In the genomic region with DNA sequence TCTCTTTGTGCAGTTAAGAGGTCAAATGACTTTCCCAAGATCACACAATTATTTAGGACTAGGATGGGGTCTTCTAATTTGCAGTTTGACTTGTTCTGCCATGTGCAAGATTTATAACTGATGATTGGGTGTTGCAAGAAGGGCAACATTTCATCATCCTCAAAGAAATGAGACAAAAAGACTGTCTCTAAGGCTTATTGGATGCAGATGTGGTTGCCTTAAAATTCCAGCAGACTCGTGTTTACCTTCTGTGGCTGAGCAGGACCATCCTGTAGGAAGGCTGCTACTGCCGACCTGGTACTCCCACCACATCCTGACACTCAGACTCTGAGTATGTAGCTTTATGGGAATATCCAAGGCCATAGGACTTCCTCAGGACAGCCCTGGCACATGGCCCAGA, we compare ENCODE assay signal across 21 cellular contexts.
DNase-seq lines count a peak whose midpoint lies in the region; ATAC-seq, FAIRE-seq and TF ChIP-seq lines count a peak whose summit lies in the region.
"Had no signal": no experiment of that assay in that cellular context is flagged by ENCODE, and none has a peak within 500 bp of the region (broad histone marks: within the 10 kb centered on the region; RNA-seq: fewer than 3 reads in every experiment).

No MANE protein-coding gene starts in this region.

- no peak for TF ChIP-seq EP300 in ovary (IDR thresholded peaks at IDR 0.05)

- H3K4me1 ChIP-seq in ovary (ENCODE audit: insufficient read depth), result no peaks in the 10 kb centered on the region

- 20 to 36% (median 21%) methylated on average over 2 of the region's 2 CpGs for WGBS in ovary, 3 donors

- CTCF ChIA-PET in AG04450 (lab: Charles Lee), result interaction anchor here (0.6 to 6.4 kb wide), 3 partner anchors 11 to 1945 kb away, joined by 3 to 54 read pairs (median 4); no protein-coding TSS in a partner anchor

- H3K27me3 ChIP-seq in AG04450 (ENCODE audit: control insufficient read depth, insufficient read depth, low read length) (no peaks in the 10 kb centered on the region), ovary (no peaks in the 10 kb centered on the region)

- no peak for TF ChIP-seq CTCF in AG04450 (IDR thresholded peaks at IDR 0.05; ENCODE audit: low read depth, low read length)
- TF ChIP-seq CTCF in fibroblast of pulmonary artery (IDR thresholded peaks at IDR 0.05; ENCODE audit: low read length, missing control alignments), result no peak
- no peak for TF ChIP-seq CTCF in ovary (IDR thresholded peaks at IDR 0.05)

- H3K4me3 ChIP-seq in AG04450 (ENCODE audit: low read depth, low read length) (no peak overlapping the region), fibroblast of pulmonary artery (replicated peaks; ENCODE audit: low read depth, low read length) (no peak overlapping the region), ovary (no peak overlapping the region)
- H3K4me3 ChIP-seq: GM12878 had no signal

- intact Hi-C loops in ovary (cut with DNase I), result no loop called here

- TF ChIP-seq POLR2A in ovary (IDR thresholded peaks at IDR 0.05), result no peak

- FAIRE-seq in GM18507 (lab: Jason Lieb, UNC), result peak; percentile 26
- FAIRE-seq: A204.1, frontal cortex, GM12878 had no signal

- no peak for ATAC-seq in GM18907 (IDR thresholded peaks at IDR 0.05; ENCODE audit: unreplicated experiment)
- ATAC-seq in HG02981 (IDR thresholded peaks at IDR 0.05; ENCODE audit: unreplicated experiment), result no peak
- ATAC-seq: activated CD8-positive, alpha-beta memory T cell treated with anti-CD3 and anti-CD28 coated beads, Interleukin-2, amount 10 ng/mL, durations not matched to agents 7 days and 5 days; GM12878; stimulated activated naive CD8-positive, alpha-beta T cell treated with anti-CD3 and anti-CD28 coated beads, Interleukin-15, amount 100 ng/mL, for 72 hours had no signal

- peak overlapping the region; percentile 42 for H3K27ac ChIP-seq in AG04450 (ENCODE audit: low read depth, low read length)
- H3K27ac ChIP-seq in ovary, result no peak overlapping the region

- DNase-seq in AG04450 (ENCODE audit: low read depth, low spot score) (peak; percentile 39), GM18507 (ENCODE audit: extremely low spot score, insufficient read length, low read depth) (no peak), NCI-H226 (peak; percentile 59), fibroblast of pulmonary artery (ENCODE audit: low read depth) (peak; percentile 27), ovary (no peak)
- DNase-seq in activated CD4-positive, alpha-beta T cell treated with anti-CD3 and anti-CD28 coated beads, Interleukin-2, amount 50 U/mL, for 4 hours, result no peak
- DNase-seq: activated CD4-positive, alpha-beta T cell treated with anti-CD3 and anti-CD28 coated beads for 1 hour; activated CD8-positive, alpha-beta memory T cell treated with anti-CD3 and anti-CD28 coated beads, Interleukin-2, amount 10 ng/mL, durations not matched to agents 7 days and 5 days; amygdala; CD8-positive, alpha-beta memory T cell; cerebellar nuclear complex; DND-41; NCI-H1694 treated with DMSO at 0.1 percent for 48 hours; NCI-H510A treated with DMSO at 0.1 percent for 48 hours; stimulated activated naive CD8-positive, alpha-beta T cell treated with anti-CD3 and anti-CD28 coated beads, Interleukin-15, amount 100 ng/mL, for 72 hours; T1000 had no signal

- H3K36me3 ChIP-seq in ovary, result no peaks in the 10 kb centered on the region

- peaks cover 10% of the 10 kb centered on the region; the same call in 1 of the 2 replicates for H3K9me3 ChIP-seq in AG04450 (ENCODE audit: control insufficient read depth, insufficient read depth, low read length)
- no peaks in the 10 kb centered on the region for H3K9me3 ChIP-seq in ovary

- POLR2A ChIA-PET in AG04450 (lab: Yijun Ruan, JAX), result interaction anchor here (0.6 to 1.6 kb wide), 2 partner anchors 80 to 103 kb away, joined by 3 to 5 read pairs; no protein-coding TSS in a partner anchor

Comparison
In these comparisons a context has a peak if more than half of its experiments do, and no peak if none do; other contexts are left out.
1. DNase-seq: peak in AG04450 (single experiment), NCI-H226 (single experiment) and fibroblast of pulmonary artery (single experiment); none in GM18507 (single experiment), activated CD4-positive, alpha-beta T cell treated with anti-CD3 and anti-CD28 coated beads, Interleukin-2, amount 50 U/mL, for 4 hours (0 of 2) and ovary (0 of 5).